10 cellular contexts compared by ENCODE assay signal in the genomic region with DNA sequence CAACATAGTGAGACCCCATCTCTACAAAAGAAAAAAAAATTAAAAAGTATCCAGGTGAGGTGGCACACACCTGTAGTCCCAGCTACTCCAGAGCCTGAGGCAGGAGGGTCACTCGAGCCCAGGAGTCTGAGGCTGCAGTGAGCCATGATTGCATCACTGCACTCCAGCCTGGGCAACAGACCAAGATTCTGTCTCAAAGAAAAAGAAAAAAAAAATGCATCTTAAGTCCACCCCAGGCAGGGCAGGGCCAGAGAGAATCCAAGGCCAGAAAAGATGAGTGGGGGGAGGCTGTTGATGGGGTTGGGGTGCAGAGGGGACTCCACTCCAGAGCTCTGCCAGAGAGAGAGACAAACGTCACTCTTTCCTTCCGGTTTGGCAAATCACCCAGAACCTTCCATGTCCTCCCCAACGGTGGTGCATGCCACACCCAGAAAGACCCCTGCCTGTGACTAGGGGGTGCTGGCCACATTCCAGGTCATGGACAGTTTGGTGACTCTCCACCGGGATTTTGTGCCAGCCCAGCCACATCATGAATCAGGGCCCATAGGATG. TPM values are rescaled to one million over a fixed set of nuclear protein-coding genes. Genes with fewer than 3 reads are reported as not detected.
DNase-seq lines count a peak whose midpoint lies in the region; ATAC-seq and TF ChIP-seq lines count a peak whose summit lies in the region.
"Had no signal": no experiment of that assay in that cellular context is flagged by ENCODE, and none has a peak within 500 bp of the region (broad histone marks: within the 10 kb centered on the region; RNA-seq: fewer than 3 reads in every experiment).

No MANE protein-coding gene starts in this region.

- H3K27ac Mint-ChIP-seq in WTC11 = no peak overlapping the region

- H3K36me3 Mint-ChIP-seq in WTC11 = no peaks in the 10 kb centered on the region

- H3K4me3 Mint-ChIP-seq in WTC11 = no peak overlapping the region

- CTCF ChIA-PET in WTC11 (lab: Charles Lee) = interaction anchor here (1.1 kb wide), 1 partner anchor 172 kb away, joined by 3 read pairs; no protein-coding TSS in a partner anchor

- H3K4me1 Mint-ChIP-seq in WTC11 = no peaks in the 10 kb centered on the region

- DNase-seq in NCI-H2196 (lab: John Stamatoyannopoulos, UW; ENCODE audit: unreplicated experiment) = peak; percentile 40
- DNase-seq in NCI-H2196 treated with DMSO at 0.1 percent for 48 hours (lab: John Stamatoyannopoulos, UW; ENCODE audit: unreplicated experiment) = no peak
- DNase-seq in WTC11 (ENCODE audit: low spot score) = no peak
- peak; percentile 55 for DNase-seq in iris pigment epithelial cell (ENCODE audit: low read depth)
- DNase-seq in ureter (ENCODE audit: low spot score) = peak; percentile 60
- DNase-seq in NCI-H774 (lab: John Stamatoyannopoulos, UW) = no peak
- DNase-seq in NCI-H1048 (lab: John Stamatoyannopoulos, UW) = no peak
- DNase-seq: SJCRH30 had no signal

- TF ChIP-seq CTCF in WTC11 (IDR thresholded peaks at IDR 0.05) = no peak

- peaks cover 6% of the 10 kb centered on the region for H3K9me3 Mint-ChIP-seq in WTC11

- peaks cover 9% of the 10 kb centered on the region for H3K27me3 Mint-ChIP-seq in WTC11 (ENCODE audit: low read depth)

- POLR2A ChIA-PET in WTC11 (lab: Charles Lee) = no interaction called here

- ATAC-seq in WTC11 = no peak
- ATAC-seq in HG03342 (IDR thresholded peaks at IDR 0.05; ENCODE audit: unreplicated experiment) = no peak

TF ChIP-seq in WTC11, 78 proteins besides CTCF, POLR2A, EP300 and RAD21:
- no peak for TF ChIP-seq HMGA2 (CRISPR knock-in tag; IDR thresholded peaks at IDR 0.05)
- TF ChIP-seq, protein P1, sequence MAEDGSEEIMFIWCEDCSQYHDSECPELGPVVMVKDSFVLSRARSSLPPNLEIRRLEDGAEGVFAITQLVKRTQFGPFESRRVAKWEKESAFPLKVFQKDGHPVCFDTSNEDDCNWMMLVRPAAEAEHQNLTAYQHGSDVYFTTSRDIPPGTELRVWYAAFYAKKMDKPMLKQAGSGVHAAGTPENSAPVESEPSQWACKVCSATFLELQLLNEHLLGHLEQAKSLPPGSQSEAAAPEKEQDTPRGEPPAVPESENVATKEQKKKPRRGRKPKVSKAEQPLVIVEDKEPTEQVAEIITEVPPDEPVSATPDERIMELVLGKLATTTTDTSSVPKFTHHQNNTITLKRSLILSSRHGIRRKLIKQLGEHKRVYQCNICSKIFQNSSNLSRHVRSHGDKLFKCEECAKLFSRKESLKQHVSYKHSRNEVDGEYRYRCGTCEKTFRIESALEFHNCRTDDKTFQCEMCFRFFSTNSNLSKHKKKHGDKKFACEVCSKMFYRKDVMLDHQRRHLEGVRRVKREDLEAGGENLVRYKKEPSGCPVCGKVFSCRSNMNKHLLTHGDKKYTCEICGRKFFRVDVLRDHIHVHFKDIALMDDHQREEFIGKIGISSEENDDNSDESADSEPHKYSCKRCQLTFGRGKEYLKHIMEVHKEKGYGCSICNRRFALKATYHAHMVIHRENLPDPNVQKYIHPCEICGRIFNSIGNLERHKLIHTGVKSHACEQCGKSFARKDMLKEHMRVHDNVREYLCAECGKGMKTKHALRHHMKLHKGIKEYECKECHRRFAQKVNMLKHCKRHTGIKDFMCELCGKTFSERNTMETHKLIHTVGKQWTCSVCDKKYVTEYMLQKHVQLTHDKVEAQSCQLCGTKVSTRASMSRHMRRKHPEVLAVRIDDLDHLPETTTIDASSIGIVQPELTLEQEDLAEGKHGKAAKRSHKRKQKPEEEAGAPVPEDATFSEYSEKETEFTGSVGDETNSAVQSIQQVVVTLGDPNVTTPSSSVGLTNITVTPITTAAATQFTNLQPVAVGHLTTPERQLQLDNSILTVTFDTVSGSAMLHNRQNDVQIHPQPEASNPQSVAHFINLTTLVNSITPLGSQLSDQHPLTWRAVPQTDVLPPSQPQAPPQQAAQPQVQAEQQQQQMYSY (CRISPR knock-in tag; IDR thresholded peaks at IDR 0.05) = peak; percentile 57; the same call in 1 of the 2 replicates
TF ChIP-seq in WTC11: peak in this region for 1.

RNA-seq across cellular contexts. Expression of a gene that starts 0.4 kb away (rescaled TPM):
- total RNA-seq in WTC11 (2021) (0.23 to 0.62 TPM (median 0.48 TPM) in 3 replicates), ureter (32.0 TPM)
- total RNA-seq: activated CD8-positive, alpha-beta memory T cell treated with anti-CD3 and anti-CD28 coated beads for 36 hours had no signal

RNA-seq across cellular contexts. Expression of a gene that starts 11.3 kb away (rescaled TPM):
- total RNA-seq in WTC11 (2021) (not detected in 3 replicates), ureter (4.7 TPM)
- total RNA-seq: activated CD8-positive, alpha-beta memory T cell treated with anti-CD3 and anti-CD28 coated beads for 36 hours had no signal

RNA-seq across cellular contexts. Expression of a gene that starts 19.5 kb away (rescaled TPM):
- 0.16 to 0.23 TPM (median 0.17 TPM) in 3 replicates for total RNA-seq in WTC11 (2021)
- total RNA-seq in ureter = not detected
- total RNA-seq: activated CD8-positive, alpha-beta memory T cell treated with anti-CD3 and anti-CD28 coated beads for 36 hours had no signal

RNA-seq across cellular contexts. Expression of a gene that starts 46.0 kb away (rescaled TPM):
- total RNA-seq in WTC11 (2021) (4.7 to 6.1 TPM (median 4.9 TPM) in 3 replicates), ureter (1.0 TPM)

RNA-seq across cellular contexts. Expression of a gene that starts 52.8 kb away (rescaled TPM):
- total RNA-seq in WTC11 (2021) = 260 to 261 TPM (median 260 TPM) in 3 replicates
- 177 TPM for total RNA-seq in ureter

Comparison
In these comparisons a context has a peak if more than half of its experiments do, and no peak if none do; other contexts are left out.
1. DNase-seq: peak in NCI-H2196 (single experiment), iris pigment epithelial cell (single experiment) and ureter (single experiment); none in NCI-H2196 treated with DMSO at 0.1 percent for 48 hours (single experiment), WTC11 (single experiment), NCI-H774 (single experiment) and NCI-H1048 (single experiment).
2. RNA of a gene that starts 0.4 kb away (total RNA-seq): 32.0 TPM in ureter (single experiment); 0.23 to 0.62 TPM in WTC11; every median in the first group is over 10 times any median in the second.